1 cellular context compared by ENCODE assay signal in genomic region chr2:9967053-9967775, GRCh38.
TF ChIP-seq lines count a peak whose summit lies in the region.

No MANE protein-coding gene starts in this region.

TF ChIP-seq in GM12878, 131 proteins besides CTCF, POLR2A, EP300 and RAD21 (continued from another document and continues in another):
- TF ChIP-seq TAF1 (IDR thresholded peaks at IDR 0.05; ENCODE audit: borderline replicate concordance, low read depth, low read length) (no peak), ZBTB11 (CRISPR knock-in tag; IDR thresholded peaks at IDR 0.05) (no peak), MEF2B (IDR thresholded peaks at IDR 0.05; ENCODE audit: partially characterized antibody, poor library complexity, severe bottlenecking) (peak; percentile 31), FOXM1 (IDR thresholded peaks at IDR 0.05; ENCODE audit: low read depth, low read length) (no peak), ZBTB4 (CRISPR knock-in tag; IDR thresholded peaks at IDR 0.05) (no peak), ZNF274 (IDR thresholded peaks at IDR 0.05; ENCODE audit: insufficient read depth, insufficient read length) (no peak), ATF3 (IDR thresholded peaks at IDR 0.05; ENCODE audit: borderline replicate concordance, extremely low read depth, low read depth, low read length) (no peak), MTA3 (IDR thresholded peaks at IDR 0.05; ENCODE audit: borderline replicate concordance, low read length) (no peak), JUNB (IDR thresholded peaks at IDR 0.05) (no peak), TARDBP (IDR thresholded peaks at IDR 0.05; ENCODE audit: borderline replicate concordance) (no peak), ATF7 (IDR thresholded peaks at IDR 0.05; ENCODE audit: low read depth) (peak; percentile 92), EED (IDR thresholded peaks at IDR 0.05; ENCODE audit: low read depth) (no peak), JUND (IDR thresholded peaks at IDR 0.05; ENCODE audit: low read depth, low read length) (no peak), YBX1 (IDR thresholded peaks at IDR 0.05) (no peak), KDM1A (IDR thresholded peaks at IDR 0.05; ENCODE audit: borderline replicate concordance) (no peak), ESRRA (IDR thresholded peaks at IDR 0.05; ENCODE audit: low read length) (no peak), GABPA (IDR thresholded peaks at IDR 0.05; ENCODE audit: low read depth) (no peak), PRDM15 (CRISPR knock-in tag; IDR thresholded peaks at IDR 0.05) (no peak), SPI1 (IDR thresholded peaks at IDR 0.05; ENCODE audit: borderline replicate concordance, insufficient read depth, low read depth, low read length) (peak; percentile 98), STAT1 (conservative IDR thresholded peaks at IDR 0.05) (no peak), BHLHE40 (IDR thresholded peaks at IDR 0.05; ENCODE audit: borderline replicate concordance in 1 of 2, low read depth in 2 of 2, low read length in 1 of 2) (peak; percentile 61 to 69; a peak in 2 of 4 replicates), TCF3 (IDR thresholded peaks at IDR 0.05; ENCODE audit: borderline replicate concordance, insufficient read depth, low read depth, low read length) (no peak), MLLT1 (IDR thresholded peaks at IDR 0.05) (no peak; the same call in 1 of the 2 replicates), SMC3 (IDR thresholded peaks at IDR 0.05; ENCODE audit: borderline replicate concordance, low read length) (no peak; the same call in 1 of the 2 replicates)
- TF ChIP-seq, protein P1, sequence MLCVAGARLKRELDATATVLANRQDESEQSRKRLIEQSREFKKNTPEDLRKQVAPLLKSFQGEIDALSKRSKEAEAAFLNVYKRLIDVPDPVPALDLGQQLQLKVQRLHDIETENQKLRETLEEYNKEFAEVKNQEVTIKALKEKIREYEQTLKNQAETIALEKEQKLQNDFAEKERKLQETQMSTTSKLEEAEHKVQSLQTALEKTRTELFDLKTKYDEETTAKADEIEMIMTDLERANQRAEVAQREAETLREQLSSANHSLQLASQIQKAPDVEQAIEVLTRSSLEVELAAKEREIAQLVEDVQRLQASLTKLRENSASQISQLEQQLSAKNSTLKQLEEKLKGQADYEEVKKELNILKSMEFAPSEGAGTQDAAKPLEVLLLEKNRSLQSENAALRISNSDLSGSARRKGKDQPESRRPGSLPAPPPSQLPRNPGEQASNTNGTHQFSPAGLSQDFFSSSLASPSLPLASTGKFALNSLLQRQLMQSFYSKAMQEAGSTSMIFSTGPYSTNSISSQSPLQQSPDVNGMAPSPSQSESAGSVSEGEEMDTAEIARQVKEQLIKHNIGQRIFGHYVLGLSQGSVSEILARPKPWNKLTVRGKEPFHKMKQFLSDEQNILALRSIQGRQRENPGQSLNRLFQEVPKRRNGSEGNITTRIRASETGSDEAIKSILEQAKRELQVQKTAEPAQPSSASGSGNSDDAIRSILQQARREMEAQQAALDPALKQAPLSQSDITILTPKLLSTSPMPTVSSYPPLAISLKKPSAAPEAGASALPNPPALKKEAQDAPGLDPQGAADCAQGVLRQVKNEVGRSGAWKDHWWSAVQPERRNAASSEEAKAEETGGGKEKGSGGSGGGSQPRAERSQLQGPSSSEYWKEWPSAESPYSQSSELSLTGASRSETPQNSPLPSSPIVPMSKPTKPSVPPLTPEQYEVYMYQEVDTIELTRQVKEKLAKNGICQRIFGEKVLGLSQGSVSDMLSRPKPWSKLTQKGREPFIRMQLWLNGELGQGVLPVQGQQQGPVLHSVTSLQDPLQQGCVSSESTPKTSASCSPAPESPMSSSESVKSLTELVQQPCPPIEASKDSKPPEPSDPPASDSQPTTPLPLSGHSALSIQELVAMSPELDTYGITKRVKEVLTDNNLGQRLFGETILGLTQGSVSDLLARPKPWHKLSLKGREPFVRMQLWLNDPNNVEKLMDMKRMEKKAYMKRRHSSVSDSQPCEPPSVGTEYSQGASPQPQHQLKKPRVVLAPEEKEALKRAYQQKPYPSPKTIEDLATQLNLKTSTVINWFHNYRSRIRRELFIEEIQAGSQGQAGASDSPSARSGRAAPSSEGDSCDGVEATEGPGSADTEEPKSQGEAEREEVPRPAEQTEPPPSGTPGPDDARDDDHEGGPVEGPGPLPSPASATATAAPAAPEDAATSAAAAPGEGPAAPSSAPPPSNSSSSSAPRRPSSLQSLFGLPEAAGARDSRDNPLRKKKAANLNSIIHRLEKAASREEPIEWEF (IDR thresholded peaks at IDR 0.05; ENCODE audit: insufficient replicate concordance, low read depth, low read length): no peak
- TF ChIP-seq, protein P2, sequence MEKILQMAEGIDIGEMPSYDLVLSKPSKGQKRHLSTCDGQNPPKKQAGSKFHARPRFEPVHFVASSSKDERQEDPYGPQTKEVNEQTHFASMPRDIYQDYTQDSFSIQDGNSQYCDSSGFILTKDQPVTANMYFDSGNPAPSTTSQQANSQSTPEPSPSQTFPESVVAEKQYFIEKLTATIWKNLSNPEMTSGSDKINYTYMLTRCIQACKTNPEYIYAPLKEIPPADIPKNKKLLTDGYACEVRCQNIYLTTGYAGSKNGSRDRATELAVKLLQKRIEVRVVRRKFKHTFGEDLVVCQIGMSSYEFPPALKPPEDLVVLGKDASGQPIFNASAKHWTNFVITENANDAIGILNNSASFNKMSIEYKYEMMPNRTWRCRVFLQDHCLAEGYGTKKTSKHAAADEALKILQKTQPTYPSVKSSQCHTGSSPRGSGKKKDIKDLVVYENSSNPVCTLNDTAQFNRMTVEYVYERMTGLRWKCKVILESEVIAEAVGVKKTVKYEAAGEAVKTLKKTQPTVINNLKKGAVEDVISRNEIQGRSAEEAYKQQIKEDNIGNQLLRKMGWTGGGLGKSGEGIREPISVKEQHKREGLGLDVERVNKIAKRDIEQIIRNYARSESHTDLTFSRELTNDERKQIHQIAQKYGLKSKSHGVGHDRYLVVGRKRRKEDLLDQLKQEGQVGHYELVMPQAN (conservative IDR thresholded peaks at IDR 0.05): no peak
- TF ChIP-seq, protein P3, sequence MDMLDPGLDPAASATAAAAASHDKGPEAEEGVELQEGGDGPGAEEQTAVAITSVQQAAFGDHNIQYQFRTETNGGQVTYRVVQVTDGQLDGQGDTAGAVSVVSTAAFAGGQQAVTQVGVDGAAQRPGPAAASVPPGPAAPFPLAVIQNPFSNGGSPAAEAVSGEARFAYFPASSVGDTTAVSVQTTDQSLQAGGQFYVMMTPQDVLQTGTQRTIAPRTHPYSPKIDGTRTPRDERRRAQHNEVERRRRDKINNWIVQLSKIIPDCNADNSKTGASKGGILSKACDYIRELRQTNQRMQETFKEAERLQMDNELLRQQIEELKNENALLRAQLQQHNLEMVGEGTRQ (IDR thresholded peaks at IDR 0.05; ENCODE audit: borderline replicate concordance, low read depth, low read length): no peak
- TF ChIP-seq, protein P4, sequence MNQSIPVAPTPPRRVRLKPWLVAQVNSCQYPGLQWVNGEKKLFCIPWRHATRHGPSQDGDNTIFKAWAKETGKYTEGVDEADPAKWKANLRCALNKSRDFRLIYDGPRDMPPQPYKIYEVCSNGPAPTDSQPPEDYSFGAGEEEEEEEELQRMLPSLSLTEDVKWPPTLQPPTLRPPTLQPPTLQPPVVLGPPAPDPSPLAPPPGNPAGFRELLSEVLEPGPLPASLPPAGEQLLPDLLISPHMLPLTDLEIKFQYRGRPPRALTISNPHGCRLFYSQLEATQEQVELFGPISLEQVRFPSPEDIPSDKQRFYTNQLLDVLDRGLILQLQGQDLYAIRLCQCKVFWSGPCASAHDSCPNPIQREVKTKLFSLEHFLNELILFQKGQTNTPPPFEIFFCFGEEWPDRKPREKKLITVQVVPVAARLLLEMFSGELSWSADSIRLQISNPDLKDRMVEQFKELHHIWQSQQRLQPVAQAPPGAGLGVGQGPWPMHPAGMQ (IDR thresholded peaks at IDR 0.05; ENCODE audit: borderline replicate concordance): no peak
- TF ChIP-seq, protein P5, sequence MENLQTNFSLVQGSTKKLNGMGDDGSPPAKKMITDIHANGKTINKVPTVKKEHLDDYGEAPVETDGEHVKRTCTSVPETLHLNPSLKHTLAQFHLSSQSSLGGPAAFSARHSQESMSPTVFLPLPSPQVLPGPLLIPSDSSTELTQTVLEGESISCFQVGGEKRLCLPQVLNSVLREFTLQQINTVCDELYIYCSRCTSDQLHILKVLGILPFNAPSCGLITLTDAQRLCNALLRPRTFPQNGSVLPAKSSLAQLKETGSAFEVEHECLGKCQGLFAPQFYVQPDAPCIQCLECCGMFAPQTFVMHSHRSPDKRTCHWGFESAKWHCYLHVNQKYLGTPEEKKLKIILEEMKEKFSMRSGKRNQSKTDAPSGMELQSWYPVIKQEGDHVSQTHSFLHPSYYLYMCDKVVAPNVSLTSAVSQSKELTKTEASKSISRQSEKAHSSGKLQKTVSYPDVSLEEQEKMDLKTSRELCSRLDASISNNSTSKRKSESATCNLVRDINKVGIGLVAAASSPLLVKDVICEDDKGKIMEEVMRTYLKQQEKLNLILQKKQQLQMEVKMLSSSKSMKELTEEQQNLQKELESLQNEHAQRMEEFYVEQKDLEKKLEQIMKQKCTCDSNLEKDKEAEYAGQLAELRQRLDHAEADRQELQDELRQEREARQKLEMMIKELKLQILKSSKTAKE (IDR thresholded peaks at IDR 0.05; ENCODE audit: low read depth, poor library complexity, severe bottlenecking): no peak
